10 cellular contexts compared by ENCODE assay signal in the genomic region with DNA sequence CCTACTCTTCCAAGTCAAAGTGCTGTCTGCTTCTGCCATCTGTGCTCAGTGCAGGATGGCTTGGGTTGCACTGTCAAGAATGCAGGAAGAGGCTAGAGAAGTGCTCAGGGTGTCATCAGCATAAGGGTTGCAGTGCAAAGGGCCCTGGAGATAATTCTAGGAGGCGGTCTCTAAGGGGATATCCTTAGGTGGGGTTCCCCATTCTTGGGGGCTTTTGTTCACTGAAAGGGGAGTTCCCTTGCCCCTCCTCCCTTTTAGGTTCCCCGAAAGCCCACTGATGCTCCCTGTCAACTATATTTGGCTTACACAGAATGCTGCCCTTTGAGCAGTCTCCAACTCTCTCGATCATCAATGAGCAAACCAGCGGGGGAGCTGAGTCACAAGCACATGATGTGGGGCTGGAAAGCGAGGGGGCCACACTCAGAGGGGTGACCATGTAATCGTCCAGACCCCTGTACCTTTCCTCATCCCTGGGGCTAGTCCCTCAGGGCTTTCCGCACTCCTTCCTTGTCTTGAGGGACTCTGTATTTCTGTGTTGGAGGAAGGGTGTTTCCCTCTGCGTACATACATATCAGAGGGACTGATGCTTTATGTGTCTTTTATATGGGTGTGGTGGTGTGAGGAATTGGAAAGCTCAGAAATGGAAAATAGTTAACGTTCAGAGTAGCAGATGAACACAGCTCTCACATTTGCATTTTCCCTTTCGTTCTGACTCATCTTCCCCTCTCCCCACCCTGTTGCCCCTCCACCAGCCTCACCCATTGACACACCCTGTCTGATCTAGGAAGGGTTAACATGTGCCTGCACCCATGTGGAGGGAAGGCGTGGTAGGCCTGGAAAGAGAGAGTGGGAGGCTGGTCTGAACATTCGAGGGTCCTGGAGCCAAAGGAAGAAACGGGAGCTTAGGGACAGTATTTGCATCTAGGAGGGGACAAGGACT. TPM values are rescaled to one million over a fixed set of nuclear protein-coding genes. Genes with fewer than 3 reads are reported as not detected.
DNase-seq lines count a peak whose midpoint lies in the region; ATAC-seq lines count a peak whose summit lies in the region.
"Had no signal": no experiment of that assay in that cellular context is flagged by ENCODE, and none has a peak within 500 bp of the region (broad histone marks: within the 10 kb centered on the region; RNA-seq: fewer than 3 reads in every experiment).

No MANE protein-coding gene starts in this region.

- H3K9me3 ChIP-seq in CD8-positive, alpha-beta memory T cell (ENCODE audit: low read length) = no peaks in the 10 kb centered on the region

- CTCF ChIA-PET in CD8-positive, alpha-beta memory T cell (lab: Charles Lee) = interaction anchor here (0.9 to 2.2 kb wide), 4 partner anchors 8 to 29 kb away, joined by 3 to 6 read pairs (median 4); no protein-coding TSS in a partner anchor
- CTCF ChIA-PET in T-cell (lab: Charles Lee) = interaction anchor here in 1 of 2 donors (1.0 kb wide), 1 partner anchor 9 kb away, joined by 4 read pairs; no protein-coding TSS in a partner anchor

- peak overlapping the region in 6 of 7 donors; percentile 8 to 52 (median 43) for H3K4me3 Mint-ChIP-seq in CD8-positive, alpha-beta memory T cell
- H3K4me3 Mint-ChIP-seq in T-cell = peak overlapping the region in 2 of 3 donors; percentile 26 to 28
- peak overlapping the region; percentile 35 to 65 for H3K4me3 Mint-ChIP-seq in effector memory CD8-positive, alpha-beta T cell

- peaks cover 52% of the 10 kb centered on the region for H3K4me1 ChIP-seq in CD8-positive, alpha-beta memory T cell (ENCODE audit: insufficient read depth, low read length)

- H3K27ac ChIP-seq in CD8-positive, alpha-beta memory T cell (ENCODE audit: low read depth, low read length) = no peak overlapping the region
- H3K27ac ChIP-seq in substantia nigra (ENCODE audit: low read depth, low read length, poor library complexity, severe bottlenecking) = no peak overlapping the region
- H3K27ac ChIP-seq: SK-N-MC had no signal

- H3K9me3 Mint-ChIP-seq in CD8-positive, alpha-beta memory T cell = no peaks in the 10 kb centered on the region
- no peaks in the 10 kb centered on the region for H3K9me3 Mint-ChIP-seq in T-cell
- no peaks in the 10 kb centered on the region for H3K9me3 Mint-ChIP-seq in effector memory CD8-positive, alpha-beta T cell

- H3K27me3 ChIP-seq in CD8-positive, alpha-beta memory T cell (ENCODE audit: insufficient read depth, low read length, poor library complexity, severe bottlenecking) = no peaks in the 10 kb centered on the region

- peak; percentile 33 for ATAC-seq in GM19397 (IDR thresholded peaks at IDR 0.05; ENCODE audit: unreplicated experiment)
- ATAC-seq in T-cell (replicated peaks in 1 of 4) = peak in 2 of 4 experiments; percentile 20 to 42
- peak; percentile 15 for ATAC-seq in effector memory CD8-positive, alpha-beta T cell (replicated peaks)

- POLR2A ChIA-PET in CD8-positive, alpha-beta memory T cell (lab: Charles Lee) = interaction anchor here (2.8 kb wide), 1 partner anchor 9 kb away, joined by 16 read pairs; no protein-coding TSS in a partner anchor
- POLR2A ChIA-PET in T-cell (lab: Charles Lee) = no interaction called here

- peaks cover 40 to 58% (median 56%) of the 10 kb centered on the region in 3 donors for H3K4me1 Mint-ChIP-seq in CD8-positive, alpha-beta memory T cell
- H3K4me1 Mint-ChIP-seq in T-cell = peaks cover 41 to 53% (median 52%) of the 10 kb centered on the region in 3 donors
- peaks cover 39 to 45% of the 10 kb centered on the region in 2 donors for H3K4me1 Mint-ChIP-seq in effector memory CD8-positive, alpha-beta T cell (ENCODE audit: low read depth in 2 of 2)

- no peak for DNase-seq in CD8-positive, alpha-beta memory T cell
- DNase-seq in T-cell (no peak), substantia nigra (lab: John Stamatoyannopoulos, UW) (no peak), NCI-H2107 (lab: John Stamatoyannopoulos, UW) (no peak), SK-N-DZ (ENCODE audit: low spot score) (no peak), NOMO-1 treated with dmso at 0.1 percent for 144 hours (lab: John Stamatoyannopoulos, UW; ENCODE audit: unreplicated experiment) (no peak)
- DNase-seq in effector memory CD8-positive, alpha-beta T cell = no peak
- DNase-seq: mammary epithelial cell had no signal

- H3K4me3 ChIP-seq in CD8-positive, alpha-beta memory T cell (ENCODE audit: low read length) = no peak overlapping the region
- H3K4me3 ChIP-seq: SK-N-MC had no signal

- no peaks in the 10 kb centered on the region for H3K36me3 Mint-ChIP-seq in CD8-positive, alpha-beta memory T cell
- no peaks in the 10 kb centered on the region for H3K36me3 Mint-ChIP-seq in T-cell
- H3K36me3 Mint-ChIP-seq in effector memory CD8-positive, alpha-beta T cell (ENCODE audit: insufficient read depth) = peaks cover 9% of the 10 kb centered on the region

- peak overlapping the region in 7 of 8 donors; percentile 10 to 92 (median 77) for H3K27ac Mint-ChIP-seq in CD8-positive, alpha-beta memory T cell
- H3K27ac Mint-ChIP-seq in T-cell = peak overlapping the region; percentile 57 to 76
- peak overlapping the region; percentile 87 to 93 for H3K27ac Mint-ChIP-seq in effector memory CD8-positive, alpha-beta T cell

- no peaks in the 10 kb centered on the region for H3K36me3 ChIP-seq in CD8-positive, alpha-beta memory T cell (ENCODE audit: insufficient read depth, low read length)

- H3K27me3 Mint-ChIP-seq in CD8-positive, alpha-beta memory T cell = peaks cover 0 to 6% of the 10 kb centered on the region in 2 donors
- no peaks in the 10 kb centered on the region for H3K27me3 Mint-ChIP-seq in T-cell
- peaks cover 0 to 7% of the 10 kb centered on the region in 2 donors for H3K27me3 Mint-ChIP-seq in effector memory CD8-positive, alpha-beta T cell

RNA-seq across cellular contexts. Expression of a gene that starts 6.7 kb away (rescaled TPM):
- total RNA-seq in CD8-positive, alpha-beta memory T cell = 100 to 1,000 TPM; 223 to 225 TPM
- 0.77 TPM for polyA plus RNA-seq in CD8-positive, alpha-beta memory T cell
- 1 to 10 TPM; 1.2 to 4.1 (median 2.0) TPM for total RNA-seq in T-cell
- 0.96 TPM in 1 of 2 replicates, not detected in the other for polyA plus RNA-seq in SK-N-DZ (2014; cell fraction: cytosol; rRNA removed)
- polyA plus RNA-seq in SK-N-DZ (2014; cell fraction: nucleus; rRNA removed) = not detected in 2 replicates
- total RNA-seq: mammary epithelial cell had no signal
- polyA plus RNA-seq: mammary epithelial cell had no signal

RNA-seq across cellular contexts. Expression of a gene that starts 6.7 kb away (rescaled TPM):
- total RNA-seq in CD8-positive, alpha-beta memory T cell = 10 to 100 TPM; 62.6 to 67.8 TPM
- polyA plus RNA-seq in CD8-positive, alpha-beta memory T cell = 2.9 TPM
- 100 to 1,000 TPM in 1 of 5 donors, 10 to 100 TPM in 4; 76.4 to 107 (median 92.5) TPM for total RNA-seq in T-cell
- polyA plus RNA-seq in SK-N-DZ (2014; cell fraction: cytosol; rRNA removed) = 6.6 and 12.6 TPM in 2 replicates
- 28.9 and 69.4 TPM in 2 replicates for polyA plus RNA-seq in SK-N-DZ (2014; cell fraction: nucleus; rRNA removed)

RNA-seq across cellular contexts. Expression of a gene that starts 31.2 kb away (rescaled TPM):
- 100 to 1,000 TPM; 108 to 110 TPM for total RNA-seq in CD8-positive, alpha-beta memory T cell
- 96.7 TPM for polyA plus RNA-seq in CD8-positive, alpha-beta memory T cell
- 100 to 1,000 TPM in 2 of 5 donors, 10 to 100 TPM in 3; 54.7 to 123 (median 98.1) TPM for total RNA-seq in T-cell
- polyA plus RNA-seq in SK-N-DZ (2014; cell fraction: cytosol; rRNA removed) = 22.5 and 25.0 TPM in 2 replicates
- 14.4 and 27.5 TPM in 2 replicates for polyA plus RNA-seq in SK-N-DZ (2014; cell fraction: nucleus; rRNA removed)

RNA-seq across cellular contexts. Expression of a gene that starts 34.2 kb away (rescaled TPM):
- 10 to 100 TPM; 29.0 to 32.2 TPM for total RNA-seq in CD8-positive, alpha-beta memory T cell
- polyA plus RNA-seq in CD8-positive, alpha-beta memory T cell = 37.5 TPM
- 10 to 100 TPM; 40.2 to 74.1 (median 49.3) TPM for total RNA-seq in T-cell
- polyA plus RNA-seq in SK-N-DZ (2014; cell fraction: cytosol; rRNA removed) = 8.7 and 9.0 TPM in 2 replicates
- polyA plus RNA-seq in SK-N-DZ (2014; cell fraction: nucleus; rRNA removed) = 28.2 and 29.5 TPM in 2 replicates

RNA-seq across cellular contexts. Expression of a gene that starts 34.4 kb away (rescaled TPM):
- 10 to 100 TPM; 50.8 to 57.8 TPM for total RNA-seq in CD8-positive, alpha-beta memory T cell
- polyA plus RNA-seq in CD8-positive, alpha-beta memory T cell = 101 TPM
- total RNA-seq in T-cell = 10 to 100 TPM; 21.2 to 33.5 (median 24.5) TPM
- 28.7 and 40.4 TPM in 2 replicates for polyA plus RNA-seq in SK-N-DZ (2014; cell fraction: cytosol; rRNA removed)
- polyA plus RNA-seq in SK-N-DZ (2014; cell fraction: nucleus; rRNA removed) = 22.9 and 29.9 TPM in 2 replicates

Comparison
In these comparisons a context has a peak if more than half of its experiments do, and no peak if none do; other contexts are left out.
1. RNA of a gene that starts 6.7 kb away (total RNA-seq): 223 to 225 TPM in CD8-positive, alpha-beta memory T cell; 1.2 to 4.1 TPM in T-cell; every median in the first group is over 10 times any median in the second.
2. Peak in every context shown above with its lines, with median percentiles within 50 percentile points of each other: H3K27ac Mint-ChIP-seq and H3K4me3 Mint-ChIP-seq.